29 cellular contexts compared by ENCODE assay signal in genomic region chr12:129717438-129717837, GRCh38.
"Had no signal": no experiment of that assay in that cellular context is flagged by ENCODE, and none has a peak within 500 bp of the region (broad histone marks: within the 10 kb centered on the region; RNA-seq: fewer than 3 reads in every experiment).

No MANE protein-coding gene starts in this region.

- H3K9me3 Mint-ChIP-seq: activated B cell treated with CpG ODN at 0.5 μM for 24 hours; activated CD8-positive, alpha-beta T cell treated with anti-CD3 and anti-CD28 coated beads for 36 hours had no signal

- H3K36me3 Mint-ChIP-seq: activated naive CD8-positive, alpha-beta T cell had no signal

- H3K27ac Mint-ChIP-seq: activated B cell treated with CpG ODN at 0.5 μM for 24 hours; activated CD8-positive, alpha-beta T cell treated with anti-CD3 and anti-CD28 coated beads for 36 hours; activated naive CD8-positive, alpha-beta T cell; activated T-helper 17 cell treated with anti-CD3 and anti-CD28 coated beads, Interleukin-2, amount 50 U/mL, for 72 hours; dendritic cell treated with granulocyte-macrophage colony-stimulating factor and Interleukin-4, amounts not matched to agents 40 ng/mL and 50 ng/mL, for 4 days; endodermal cell had no signal

- H3K36me3 ChIP-seq: brain microvascular endothelial cell, esophagus squamous epithelium had no signal

- DNase-seq: activated B cell treated with CpG ODN at 0.5 μM for 24 hours; activated CD4-positive, alpha-beta T cell treated with anti-CD3 and anti-CD28 coated beads for 48 hours; activated CD4-positive, alpha-beta T cell treated with anti-CD3 and anti-CD28 coated beads, Interleukin-2, amount 50 U/mL, for 1 hour; activated CD4-positive, alpha-beta T cell treated with anti-CD3 and anti-CD28 coated beads, Interleukin-2, amount 50 U/mL, for 48 hours; activated CD8-positive, alpha-beta memory T cell treated with anti-CD3 and anti-CD28 coated beads for 24 hours; activated CD8-positive, alpha-beta T cell treated with anti-CD3 and anti-CD28 coated beads for 36 hours; activated effector memory CD4-positive, alpha-beta T cell treated with Interleukin-2 at 50 U/mL for 16 hours; activated gamma-delta T cell treated with Interleukin-2 at 50 U/mL for 16 hours; activated naive CD4-positive, alpha-beta T cell treated with anti-CD3 and anti-CD28 coated beads, Interleukin-2, amount 50 U/mL, for 16 hours; activated naive CD4-positive, alpha-beta T cell treated with Interleukin-2 at 50 U/mL for 16 hours; activated T-cell treated with anti-CD3 and anti-CD28 coated beads, Interleukin-2, amount 50 U/mL, for 4 hours; amniotic stem cell; anterior cingulate cortex; brain microvascular endothelial cell; dorsolateral prefrontal cortex; effector memory CD4-positive, alpha-beta T cell; esophagus squamous epithelium; foreskin melanocyte; T-helper 2 cell had no signal

- H3K27me3 ChIP-seq: brain microvascular endothelial cell, dorsolateral prefrontal cortex, esophagus squamous epithelium had no signal

- H3K4me1 Mint-ChIP-seq: activated B cell treated with CpG ODN at 0.5 μM for 24 hours; activated T-helper 17 cell treated with anti-CD3 and anti-CD28 coated beads, Interleukin-2, amount 50 U/mL, for 72 hours; central memory CD8-positive, alpha-beta T cell had no signal

- H3K27me3 Mint-ChIP-seq: activated B cell treated with CpG ODN at 0.5 μM for 24 hours; activated CD8-positive, alpha-beta T cell treated with anti-CD3 and anti-CD28 coated beads for 36 hours; activated naive CD8-positive, alpha-beta T cell; activated T-helper 17 cell treated with anti-CD3 and anti-CD28 coated beads, Interleukin-2, amount 50 U/mL, for 72 hours; central memory CD8-positive, alpha-beta T cell; dendritic cell treated with granulocyte-macrophage colony-stimulating factor and Interleukin-4, amounts not matched to agents 40 ng/mL and 50 ng/mL, for 4 days had no signal

- H3K27ac ChIP-seq: brain microvascular endothelial cell, coronary artery, dorsolateral prefrontal cortex, epithelial cell of prostate, esophagus squamous epithelium, VCaP had no signal

- H3K4me3 ChIP-seq: coronary artery, dorsolateral prefrontal cortex, esophagus squamous epithelium had no signal

- H3K4me1 ChIP-seq: esophagus squamous epithelium had no signal

- FAIRE-seq: astrocyte, bronchial epithelial cell had no signal

- H3K4me3 Mint-ChIP-seq: activated B cell treated with CpG ODN at 0.5 μM for 24 hours; activated CD8-positive, alpha-beta T cell treated with anti-CD3 and anti-CD28 coated beads for 36 hours; activated naive CD8-positive, alpha-beta T cell; activated T-cell treated with anti-CD3 and anti-CD28 coated beads, Interleukin-2, amount 50 U/mL, for 4 hours; activated T-helper 17 cell treated with anti-CD3 and anti-CD28 coated beads, Interleukin-2, amount 50 U/mL, for 72 hours; central memory CD8-positive, alpha-beta T cell; dendritic cell treated with granulocyte-macrophage colony-stimulating factor and Interleukin-4, amounts not matched to agents 40 ng/mL and 50 ng/mL, for 4 days; endodermal cell had no signal
